Comparison of ENCODE assay signal across 1 cellular context in genomic region chr20:20843982-20844381, GRCh38.
TF ChIP-seq lines count a peak whose summit lies in the region.

No MANE protein-coding gene starts in this region.

TF ChIP-seq in GM12878, 131 proteins besides CTCF, POLR2A, EP300 and RAD21 (continued from another document):
- TF ChIP-seq, protein P1, sequence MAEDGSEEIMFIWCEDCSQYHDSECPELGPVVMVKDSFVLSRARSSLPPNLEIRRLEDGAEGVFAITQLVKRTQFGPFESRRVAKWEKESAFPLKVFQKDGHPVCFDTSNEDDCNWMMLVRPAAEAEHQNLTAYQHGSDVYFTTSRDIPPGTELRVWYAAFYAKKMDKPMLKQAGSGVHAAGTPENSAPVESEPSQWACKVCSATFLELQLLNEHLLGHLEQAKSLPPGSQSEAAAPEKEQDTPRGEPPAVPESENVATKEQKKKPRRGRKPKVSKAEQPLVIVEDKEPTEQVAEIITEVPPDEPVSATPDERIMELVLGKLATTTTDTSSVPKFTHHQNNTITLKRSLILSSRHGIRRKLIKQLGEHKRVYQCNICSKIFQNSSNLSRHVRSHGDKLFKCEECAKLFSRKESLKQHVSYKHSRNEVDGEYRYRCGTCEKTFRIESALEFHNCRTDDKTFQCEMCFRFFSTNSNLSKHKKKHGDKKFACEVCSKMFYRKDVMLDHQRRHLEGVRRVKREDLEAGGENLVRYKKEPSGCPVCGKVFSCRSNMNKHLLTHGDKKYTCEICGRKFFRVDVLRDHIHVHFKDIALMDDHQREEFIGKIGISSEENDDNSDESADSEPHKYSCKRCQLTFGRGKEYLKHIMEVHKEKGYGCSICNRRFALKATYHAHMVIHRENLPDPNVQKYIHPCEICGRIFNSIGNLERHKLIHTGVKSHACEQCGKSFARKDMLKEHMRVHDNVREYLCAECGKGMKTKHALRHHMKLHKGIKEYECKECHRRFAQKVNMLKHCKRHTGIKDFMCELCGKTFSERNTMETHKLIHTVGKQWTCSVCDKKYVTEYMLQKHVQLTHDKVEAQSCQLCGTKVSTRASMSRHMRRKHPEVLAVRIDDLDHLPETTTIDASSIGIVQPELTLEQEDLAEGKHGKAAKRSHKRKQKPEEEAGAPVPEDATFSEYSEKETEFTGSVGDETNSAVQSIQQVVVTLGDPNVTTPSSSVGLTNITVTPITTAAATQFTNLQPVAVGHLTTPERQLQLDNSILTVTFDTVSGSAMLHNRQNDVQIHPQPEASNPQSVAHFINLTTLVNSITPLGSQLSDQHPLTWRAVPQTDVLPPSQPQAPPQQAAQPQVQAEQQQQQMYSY (CRISPR knock-in tag; IDR thresholded peaks at IDR 0.05) = no peak
- no peak for TF ChIP-seq SIN3A (IDR thresholded peaks at IDR 0.05; ENCODE audit: low read depth, low read length)
- TF ChIP-seq NRF1 (conservative IDR thresholded peaks at IDR 0.05; ENCODE audit: low read depth, low read length) = no peak
- TF ChIP-seq SMAD5 (IDR thresholded peaks at IDR 0.05; ENCODE audit: low read depth) = no peak
- TF ChIP-seq BCL11A (IDR thresholded peaks at IDR 0.05; ENCODE audit: low read depth, low read length) = no peak
- TF ChIP-seq FOXK2 (IDR thresholded peaks at IDR 0.05) = no peak
- TF ChIP-seq HCFC1 (IDR thresholded peaks at IDR 0.05; ENCODE audit: low read length) = no peak
- TF ChIP-seq CHD2 (IDR thresholded peaks at IDR 0.05; ENCODE audit: borderline replicate concordance, low read depth, low read length) = no peak
TF ChIP-seq in GM12878: peak in this region for 0.
